Comparison of ENCODE assay signal across 9 cellular contexts in genomic region chr6:26550250-26550993, GRCh38. TPM values are rescaled to one million over a fixed set of nuclear protein-coding genes. Genes with fewer than 3 reads are reported as not detected.
DNase-seq lines count a peak whose midpoint lies in the region; ATAC-seq, FAIRE-seq and TF ChIP-seq lines count a peak whose summit lies in the region.
"Had no signal": no experiment of that assay in that cellular context is flagged by ENCODE, and none has a peak within 500 bp of the region (broad histone marks: within the 10 kb centered on the region; RNA-seq: fewer than 3 reads in every experiment).

No MANE protein-coding gene starts in this region.

- H3K36me3 ChIP-seq in adipocyte (ENCODE audit: control insufficient read depth, insufficient read depth, low read length, severe bottlenecking) = peaks cover 13% of the 10 kb centered on the region
- H3K36me3 ChIP-seq in small intestine (ENCODE audit: control insufficient read depth in 2 of 2, insufficient read depth in 2 of 2, low read length in 2 of 2) = no peaks in the 10 kb centered on the region

- FAIRE-seq in small intestine (lab: Jason Lieb, UNC) = no peak

- peak overlapping the region; percentile 65 for H3K9ac ChIP-seq in adipocyte (ENCODE audit: low read length)

- DNase-seq in DMS 273 treated with DMSO at 0.1 percent for 48 hours (lab: John Stamatoyannopoulos, UW) (peak; percentile 48), HT-29 (ENCODE audit: low spot score) (peak; percentile 60), adipocyte (ENCODE audit: low read depth) (peak; percentile 56), small intestine (peak; percentile 56)

- peaks cover 13% of the 10 kb centered on the region for H3K4me1 ChIP-seq in adipocyte (ENCODE audit: control insufficient read depth, insufficient read depth, low read length)
- peaks cover 2 to 5% of the 10 kb centered on the region in 2 donors for H3K4me1 ChIP-seq in small intestine (ENCODE audit: control insufficient read depth in 2 of 2, insufficient read depth in 1 of 2, low read depth in 1 of 2, low read length in 1 of 2)

- H3K27ac ChIP-seq in small intestine (ENCODE audit: low read depth in 1 of 2, low read length in 1 of 2) = peak overlapping the region in 1 of 2 donors; percentile 58

- TF ChIP-seq POLR2A in Raji (IDR thresholded peaks at IDR 0.05; ENCODE audit: insufficient read depth, low read depth, low read length) = peak; percentile 46; the same call in 1 of the 2 replicates

- no peaks in the 10 kb centered on the region for H3K9me3 ChIP-seq in adipocyte (ENCODE audit: control insufficient read depth, low read length)
- H3K9me3 ChIP-seq in small intestine (ENCODE audit: control insufficient read depth, low read depth) = no peaks in the 10 kb centered on the region

- WGBS in small intestine, 3 donors = 3 to 11% (median 6%) methylated on average over 41 to 42 of the region's 42 CpGs

- no peak for ATAC-seq in GM21786 (IDR thresholded peaks at IDR 0.05; ENCODE audit: unreplicated experiment)
- ATAC-seq in HG03469 (IDR thresholded peaks at IDR 0.05; ENCODE audit: unreplicated experiment) = no peak

- peak overlapping the region; percentile 86 for H3K4me3 ChIP-seq in adipocyte (ENCODE audit: low read length)
- H3K4me3 ChIP-seq in iPS-11a (ENCODE audit: low read depth, low read length) = peak overlapping the region; percentile 33
- H3K4me3 ChIP-seq in small intestine (ENCODE audit: low read depth in 1 of 2, low read length in 2 of 2) = peak overlapping the region; percentile 40 to 54

- H3K27me3 ChIP-seq in adipocyte (replicated peaks; ENCODE audit: control insufficient read depth, insufficient read depth, low read length) = no peaks in the 10 kb centered on the region
- H3K27me3 ChIP-seq in small intestine (ENCODE audit: control insufficient read depth in 2 of 2, insufficient read depth in 2 of 2, low read length in 2 of 2) = no peaks in the 10 kb centered on the region

RNA-seq across cellular contexts. Expression of gene HMGN4, which starts 12.3 kb away (rescaled TPM):
- 23.6 and 26.3 TPM in 2 replicates for total RNA-seq in HT-29 (2014; rRNA removed; shearing (Covaris generic))
- 10 to 100 TPM; 47.0 to 62.7 (median 56.2) TPM for polyA plus RNA-seq in small intestine

RNA-seq across cellular contexts. Expression of gene ABT1, which starts 46.3 kb away (rescaled TPM):
- 27.0 and 32.2 TPM in 2 replicates for total RNA-seq in HT-29 (2014; rRNA removed; shearing (Covaris generic))
- polyA plus RNA-seq in small intestine = 10 to 100 TPM; 17.4 to 20.9 (median 18.1) TPM

RNA-seq across cellular contexts. Expression of gene BTN1A1, which starts 50.3 kb away (rescaled TPM):
- total RNA-seq in HT-29 (2014; rRNA removed; shearing (Covaris generic)) = not detected in 2 replicates
- polyA plus RNA-seq in small intestine = under 1 TPM in 1 of 3 donors, not detected in 2; 0.48 TPM
- total RNA-seq: T-helper 2 cell treated with Interferon-gamma antibody and Interleukin-4, amounts not matched to agents 100 ng/mL and 5 ng/mL, for 36 hours had no signal

Comparison
In these comparisons a context has a peak if more than half of its experiments do, and no peak if none do; other contexts are left out.
1. H3K4me3 ChIP-seq: peak in every context shown above with its lines; median percentile 86 in adipocyte; 47 in small intestine; 33 in iPS-11a.